ENCODE assay signal across 26 cellular contexts in the genomic region with DNA sequence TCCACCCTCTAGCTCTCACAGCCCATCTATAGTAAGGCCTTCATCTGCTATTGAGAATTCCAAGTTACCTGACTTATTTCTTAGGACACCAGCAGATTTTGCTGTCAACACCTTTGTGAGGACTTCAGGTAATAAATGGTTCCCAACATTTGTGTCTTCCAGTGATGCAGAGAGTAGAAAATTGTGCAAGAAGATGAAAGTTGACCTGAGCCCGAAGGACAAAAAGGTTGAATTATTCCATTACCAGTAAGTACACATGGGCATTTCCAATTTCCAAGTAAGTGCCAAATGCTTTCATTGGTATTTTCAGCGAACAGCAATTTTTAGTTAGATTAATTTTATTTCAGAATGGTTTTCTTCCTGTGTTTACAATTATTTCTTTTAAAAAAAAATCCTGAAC.
"Had no signal": no experiment of that assay in that cellular context is flagged by ENCODE, and none has a peak within 500 bp of the region (broad histone marks: within the 10 kb centered on the region; RNA-seq: fewer than 3 reads in every experiment).

No MANE protein-coding gene starts in this region.

- ATAC-seq: heart left ventricle; left ventricle myocardium superior; lower lobe of right lung; natural killer cell; sciatic nerve; stimulated activated effector memory CD8-positive, alpha-beta T cell treated with anti-CD3 and anti-CD28 coated beads, Interleukin-12 subunit alpha, Interleukin-12 subunit beta, amount 100 ng/mL, for 72 hours had no signal

- H3K27ac Mint-ChIP-seq: mesothelial cell of epicardium; naive B cell; natural killer cell; nephron progenitor cell; neural progenitor cell; progenitor cell of endocrine pancreas; stimulated activated effector memory CD8-positive, alpha-beta T cell treated with anti-CD3 and anti-CD28 coated beads, Interleukin-12 subunit alpha, Interleukin-12 subunit beta, amount 100 ng/mL, for 72 hours; stimulated activated naive CD8-positive, alpha-beta T cell treated with anti-CD3 and anti-CD28 coated beads, Interleukin-15, Interleukin-2, amounts not matched to agents 100 ng/mL and 50 ng/mL, for 24 hours; type B pancreatic cell had no signal

- H3K36me3 Mint-ChIP-seq: natural killer cell had no signal

- H3K27ac ChIP-seq: heart left ventricle, lower lobe of right lung, neural progenitor cell, neutrophil, right atrium auricular region, skin epidermis, spleen, suprapubic skin, thoracic aorta, tibial artery, uterus had no signal

- H3K4me1 ChIP-seq: uterus had no signal

- H3K9ac ChIP-seq: neural progenitor cell had no signal

- H2AFZ ChIP-seq: neural progenitor cell had no signal

- H3K9me3 ChIP-seq: heart left ventricle, lower lobe of right lung, neutrophil, right atrium auricular region, spleen, suprapubic skin, thoracic aorta, tibial artery, uterus had no signal

- H3K4me2 ChIP-seq: neural progenitor cell had no signal

- H3K9me3 Mint-ChIP-seq: mesothelial cell of epicardium; naive B cell; natural killer cell; nephron progenitor cell; neural progenitor cell; stimulated activated effector memory CD8-positive, alpha-beta T cell treated with anti-CD3 and anti-CD28 coated beads, Interleukin-12 subunit alpha, Interleukin-12 subunit beta, amount 100 ng/mL, for 72 hours; stimulated activated naive CD8-positive, alpha-beta T cell treated with anti-CD3 and anti-CD28 coated beads, Interleukin-15, Interleukin-2, amounts not matched to agents 100 ng/mL and 50 ng/mL, for 24 hours; type B pancreatic cell had no signal

- H3K36me3 ChIP-seq: neural progenitor cell, neutrophil, uterus had no signal

- DNase-seq: heart left ventricle; islet precursor cell; left ventricle myocardium superior; lower lobe of right lung; mesendoderm; naive B cell; natural killer cell; nephron progenitor cell; occipital lobe; stimulated activated CD4-positive, alpha-beta T cell treated with anti-CD3 and anti-CD28 coated beads, Interleukin-4, amount 100 ng/mL, for 24 hours; stimulated activated naive CD4-positive, alpha-beta T cell; uterus had no signal

- H3K4me3 Mint-ChIP-seq: mesothelial cell of epicardium; naive B cell; natural killer cell; nephron progenitor cell; neural progenitor cell; stimulated activated effector memory CD8-positive, alpha-beta T cell treated with anti-CD3 and anti-CD28 coated beads, Interleukin-12 subunit alpha, Interleukin-12 subunit beta, amount 100 ng/mL, for 72 hours; stimulated activated naive CD8-positive, alpha-beta T cell treated with anti-CD3 and anti-CD28 coated beads, Interleukin-15, Interleukin-2, amounts not matched to agents 100 ng/mL and 50 ng/mL, for 24 hours; type B pancreatic cell had no signal

- H3K27me3 ChIP-seq: heart left ventricle, neural progenitor cell, neutrophil, right atrium auricular region, spleen, suprapubic skin, tibial artery, uterus had no signal

- H3K4me3 ChIP-seq: heart left ventricle, lower lobe of right lung, neural progenitor cell, right atrium auricular region, skin epidermis, spleen, suprapubic skin, thoracic aorta, tibial artery, uterus had no signal

- H3K4me1 Mint-ChIP-seq: natural killer cell; stimulated activated effector memory CD8-positive, alpha-beta T cell treated with anti-CD3 and anti-CD28 coated beads, Interleukin-12 subunit alpha, Interleukin-12 subunit beta, amount 100 ng/mL, for 72 hours had no signal

- H3K27me3 Mint-ChIP-seq: naive B cell; progenitor cell of endocrine pancreas; stimulated activated naive CD8-positive, alpha-beta T cell treated with anti-CD3 and anti-CD28 coated beads, Interleukin-15, Interleukin-2, amounts not matched to agents 100 ng/mL and 50 ng/mL, for 24 hours; type B pancreatic cell had no signal
